1 cellular context compared by ENCODE assay signal in the genomic region with DNA sequence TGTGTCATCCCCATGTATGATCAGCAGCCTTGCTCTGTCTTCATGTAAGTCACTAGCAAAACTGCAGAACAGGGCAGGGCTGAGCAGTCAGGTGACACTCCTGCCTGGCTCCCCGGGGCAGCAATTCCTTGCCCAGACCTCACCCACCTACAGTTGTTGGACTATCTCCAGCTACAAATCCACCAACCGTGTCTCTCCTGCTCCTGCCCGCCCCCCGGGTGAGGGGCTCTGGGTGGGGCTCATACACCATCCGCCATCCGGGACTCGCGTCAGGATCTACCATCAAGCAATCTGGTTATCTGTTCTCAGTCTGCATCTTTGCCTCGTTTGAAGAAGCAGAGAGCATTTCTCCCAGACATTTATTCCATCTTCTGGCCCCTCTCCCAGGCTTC.
TF ChIP-seq lines count a peak whose summit lies in the region.

No MANE protein-coding gene starts in this region.

TF ChIP-seq in endothelial cell of umbilical vein, 7 proteins besides CTCF, POLR2A, EP300 and RAD21:
- TF ChIP-seq JUN (IDR thresholded peaks at IDR 0.05; ENCODE audit: borderline replicate concordance, insufficient read depth, insufficient read length, low read depth) (no peak), FOS (IDR thresholded peaks at IDR 0.05; ENCODE audit: borderline replicate concordance, insufficient read depth, low read length) (no peak), POLR2AphosphoS5 (IDR thresholded peaks at IDR 0.05; ENCODE audit: insufficient read depth, low read depth, low read length) (no peak), EZH2 (IDR thresholded peaks at IDR 0.05; ENCODE audit: borderline replicate concordance, low read depth, low read length, severe bottlenecking) (no peak), GATA2 (IDR thresholded peaks at IDR 0.05; ENCODE audit: insufficient read depth, insufficient read length, low read depth, low read length) (no peak), MYC (IDR thresholded peaks at IDR 0.05; ENCODE audit: low read depth, low read length) (no peak)
